22 cellular contexts compared by ENCODE assay signal in the genomic region with DNA sequence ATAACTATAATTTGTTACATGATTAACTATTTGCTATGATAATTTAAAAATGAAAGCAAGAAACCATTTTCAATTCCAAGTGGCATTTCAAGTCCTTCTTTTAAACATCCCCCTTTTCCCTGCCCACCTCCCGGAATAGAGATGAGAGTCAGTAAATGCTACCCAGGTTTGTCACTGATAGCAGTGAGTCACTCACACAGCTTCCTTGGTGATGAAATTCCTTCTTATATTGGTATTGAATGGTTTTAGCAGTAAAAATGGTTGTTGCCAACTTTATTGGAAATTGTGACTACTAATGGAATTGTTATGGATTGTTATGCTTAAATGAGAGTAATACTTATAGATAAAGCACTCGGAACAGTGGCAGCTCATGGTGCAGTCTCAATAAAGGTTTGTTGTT.
DNase-seq lines count a peak whose midpoint lies in the region; ATAC-seq and TF ChIP-seq lines count a peak whose summit lies in the region.
"Had no signal": no experiment of that assay in that cellular context is flagged by ENCODE, and none has a peak within 500 bp of the region (broad histone marks: within the 10 kb centered on the region; RNA-seq: fewer than 3 reads in every experiment).

No MANE protein-coding gene starts in this region.

- peak overlapping the region; percentile 30 for H3K27ac Mint-ChIP-seq in progenitor cell of endocrine pancreas
- H3K27ac Mint-ChIP-seq: CD4-positive, CD25-positive, alpha-beta regulatory T cell; CD8-positive, alpha-beta memory T cell had no signal

- H3K4me3 Mint-ChIP-seq in progenitor cell of endocrine pancreas (ENCODE audit: low read depth), result no peak overlapping the region
- H3K4me3 Mint-ChIP-seq: CD4-positive, CD25-positive, alpha-beta regulatory T cell; CD8-positive, alpha-beta memory T cell had no signal

- no peaks in the 10 kb centered on the region for H3K9me3 Mint-ChIP-seq in progenitor cell of endocrine pancreas (ENCODE audit: low read depth)

- H3K36me3 Mint-ChIP-seq in progenitor cell of endocrine pancreas (ENCODE audit: insufficient read depth), result no peaks in the 10 kb centered on the region
- H3K36me3 Mint-ChIP-seq: CD4-positive, CD25-positive, alpha-beta regulatory T cell; CD8-positive, alpha-beta memory T cell had no signal

- H3K27me3 Mint-ChIP-seq in progenitor cell of endocrine pancreas, result peaks cover 13% of the 10 kb centered on the region

- ATAC-seq in HG03354 (IDR thresholded peaks at IDR 0.05; ENCODE audit: poor library complexity, severe bottlenecking, unreplicated experiment) (no peak), left ventricle myocardium superior (no peak), HG02870 (IDR thresholded peaks at IDR 0.05; ENCODE audit: unreplicated experiment) (no peak)
- ATAC-seq: HepG2 had no signal

- no peaks in the 10 kb centered on the region for H3K4me1 Mint-ChIP-seq in progenitor cell of endocrine pancreas (ENCODE audit: low read depth)
- H3K4me1 Mint-ChIP-seq: CD4-positive, CD25-positive, alpha-beta regulatory T cell; CD8-positive, alpha-beta memory T cell had no signal

- in situ Hi-C loops in GM13976 (cut with MboI; ENCODE audit: low sequenced_read_pairs, unreplicated experiment), result loop anchor here (25.0 kb wide), 1 partner anchor 277 kb away; no protein-coding TSS in a partner anchor

- no peak for TF ChIP-seq CTCF in progenitor cell of endocrine pancreas (IDR thresholded peaks at IDR 0.05; ENCODE audit: unreplicated experiment)
- TF ChIP-seq CTCF in GM13976 (IDR thresholded peaks at IDR 0.05; ENCODE audit: borderline replicate concordance, control extremely low read depth, extremely low read depth, insufficient read depth, missing control alignments), result no peak

- DNase-seq in ELR (ENCODE audit: low read depth) (peak; percentile 6), HT1080 (ENCODE audit: low read depth) (peak; percentile 14), RKO (ENCODE audit: low spot score) (peak; percentile 55), progenitor cell of endocrine pancreas (ENCODE audit: low spot score, unreplicated experiment) (no peak), GM13976 (ENCODE audit: low spot score) (no peak), left ventricle myocardium superior (no peak)
- DNase-seq: ACHN; BE2C; C1 segment of cervical spinal cord; CD4-positive, CD25-positive, alpha-beta regulatory T cell; CD8-positive, alpha-beta memory T cell; COR-L47; DMS 273 treated with DMSO at 0.1 percent for 48 hours; DMS53; DND-41; EL; GOT3; H7; KG1 had no signal

- intact Hi-C loops in left ventricle myocardium superior (cut with micrococcal nuclease), result no loop called here

Comparison
In these comparisons a context has a peak if more than half of its experiments do, and no peak if none do; other contexts are left out.
1. DNase-seq: peak in ELR (single experiment), HT1080 (single experiment) and RKO (single experiment); none in progenitor cell of endocrine pancreas (single experiment), GM13976 (single experiment) and left ventricle myocardium superior (single experiment).